Comparison of ENCODE assay signal across 10 cellular contexts in genomic region chr7:35430547-35431153, GRCh38.
DNase-seq lines count a peak whose midpoint lies in the region; ATAC-seq and TF ChIP-seq lines count a peak whose summit lies in the region.
"Had no signal": no experiment of that assay in that cellular context is flagged by ENCODE, and none has a peak within 500 bp of the region (broad histone marks: within the 10 kb centered on the region; RNA-seq: fewer than 3 reads in every experiment).

No MANE protein-coding gene starts in this region.

- H3K27me3 Mint-ChIP-seq in naive thymus-derived CD4-positive, alpha-beta T cell = peaks cover 12 to 32% (median 29%) of the 10 kb centered on the region in 5 donors

- no peaks in the 10 kb centered on the region for H3K9me3 ChIP-seq in liver (ENCODE audit: control insufficient read depth in 4 of 4, low read length in 3 of 4)
- H3K9me3 ChIP-seq in naive thymus-derived CD4-positive, alpha-beta T cell (ENCODE audit: control insufficient read depth in 2 of 3, low read length in 3 of 3) = no peaks in the 10 kb centered on the region
- peaks cover 0 to 14% of the 10 kb centered on the region in 2 donors for H3K9me3 ChIP-seq in right atrium auricular region

- DNase-seq in NCI-H1092 treated with DMSO at 0.1 percent for 48 hours (lab: John Stamatoyannopoulos, UW) (peak; percentile 2), NCI-H1092 (lab: John Stamatoyannopoulos, UW) (no peak), HFF-Myc (ENCODE audit: extremely low read depth, low read depth) (no peak), T1000 (lab: John Stamatoyannopoulos, UW) (no peak), right atrium auricular region (ENCODE audit: low spot score) (no peak)
- no peak for DNase-seq in naive thymus-derived CD4-positive, alpha-beta T cell
- DNase-seq: cerebellar nuclear complex had no signal

- peak in 1 of 2 donors; percentile 39 for TF ChIP-seq RAD21 in liver (IDR thresholded peaks at IDR 0.05)

- no peaks in the 10 kb centered on the region for H3K36me3 ChIP-seq in liver (ENCODE audit: control insufficient read depth in 4 of 4, insufficient read depth in 3 of 4, low read depth in 1 of 4, low read length in 3 of 4)
- no peaks in the 10 kb centered on the region for H3K36me3 ChIP-seq in naive thymus-derived CD4-positive, alpha-beta T cell (ENCODE audit: control insufficient read depth in 2 of 3, insufficient read depth in 3 of 3, low read length in 3 of 3)
- H3K36me3 ChIP-seq in right atrium auricular region = no peaks in the 10 kb centered on the region

- H3K27me3 ChIP-seq in liver (ENCODE audit: control insufficient read depth in 4 of 4, insufficient read depth in 4 of 4, low read length in 3 of 4) = no peaks in the 10 kb centered on the region
- H3K27me3 ChIP-seq in naive thymus-derived CD4-positive, alpha-beta T cell (ENCODE audit: control insufficient read depth in 2 of 2, insufficient read depth in 2 of 2, low read length in 2 of 2) = no peaks in the 10 kb centered on the region
- no peaks in the 10 kb centered on the region for H3K27me3 ChIP-seq in right atrium auricular region

- H3K27ac Mint-ChIP-seq in naive thymus-derived CD4-positive, alpha-beta T cell = no peak overlapping the region

- H3K9me3 Mint-ChIP-seq in naive thymus-derived CD4-positive, alpha-beta T cell = peaks cover 0 to 24% (median 7%) of the 10 kb centered on the region in 11 donors

- no peak overlapping the region for H3K4me3 ChIP-seq in HFF-Myc (replicated peaks; ENCODE audit: low read depth, low read length)
- no peak overlapping the region for H3K4me3 ChIP-seq in liver (ENCODE audit: low read depth in 1 of 3, low read length in 3 of 3)
- no peak overlapping the region for H3K4me3 ChIP-seq in naive thymus-derived CD4-positive, alpha-beta T cell (ENCODE audit: low read length)
- no peak overlapping the region for H3K4me3 ChIP-seq in right atrium auricular region
- H3K4me3 ChIP-seq: lung had no signal

- WGBS in liver = 66% methylated on average over 7 of the region's 7 CpGs

- CTCF ChIA-PET in naive thymus-derived CD4-positive, alpha-beta T cell (lab: Charles Lee) = no interaction called here

- intact Hi-C loops in naive thymus-derived CD4-positive, alpha-beta T cell (cut with micrococcal nuclease) = no loop called here

- no peaks in the 10 kb centered on the region for H3K4me1 ChIP-seq in liver (ENCODE audit: control insufficient read depth in 4 of 4, insufficient read depth in 4 of 4, low read length in 3 of 4)
- H3K4me1 ChIP-seq in naive thymus-derived CD4-positive, alpha-beta T cell (ENCODE audit: control insufficient read depth in 2 of 2, insufficient read depth in 2 of 2, low read length in 2 of 2) = no peaks in the 10 kb centered on the region
- H3K4me1 ChIP-seq in right atrium auricular region = no peaks in the 10 kb centered on the region

- H3K36me3 Mint-ChIP-seq in naive thymus-derived CD4-positive, alpha-beta T cell = peaks cover 0 to 5% (median 0%) of the 10 kb centered on the region in 5 donors

- H3K27ac ChIP-seq in VCaP (no peak overlapping the region), liver (ENCODE audit: low read depth in 1 of 2, low read length in 2 of 2) (no peak overlapping the region), right atrium auricular region (no peak overlapping the region)
- no peak overlapping the region for H3K27ac ChIP-seq in naive thymus-derived CD4-positive, alpha-beta T cell (ENCODE audit: low read depth, low read length)

- H3K9ac ChIP-seq in liver (ENCODE audit: low read depth in 1 of 2, low read length in 2 of 2) = no peak overlapping the region

- no peaks in the 10 kb centered on the region for H3K4me1 Mint-ChIP-seq in naive thymus-derived CD4-positive, alpha-beta T cell

- TF ChIP-seq CTCF in HFF-Myc (IDR thresholded peaks at IDR 0.05; ENCODE audit: low read depth, low read length, missing control alignments) (peak; percentile 52), VCaP (conservative IDR thresholded peaks at IDR 0.05) (0 out of 2 replicates have a peak, but pooled peaks have one; percentile 13), liver (IDR thresholded peaks at IDR 0.05; ENCODE audit: low read depth, low read length, missing input control) (peak; percentile 23), right atrium auricular region (IDR thresholded peaks at IDR 0.05) (no peak)

- H3K4me3 Mint-ChIP-seq in naive thymus-derived CD4-positive, alpha-beta T cell = no peak overlapping the region

- POLR2A ChIA-PET in naive thymus-derived CD4-positive, alpha-beta T cell (lab: Charles Lee) = no interaction called here

- ATAC-seq in naive thymus-derived CD4-positive, alpha-beta T cell = no peak

TF ChIP-seq in liver, 16 proteins besides CTCF, POLR2A, EP300 and RAD21:
- TF ChIP-seq GABPA (IDR thresholded peaks at IDR 0.05 in 1 of 2, conservative IDR thresholded peaks at IDR 0.05 in 1 of 2) = no peak
- no peak for TF ChIP-seq FOXA1 (IDR thresholded peaks at IDR 0.05)
- TF ChIP-seq SP1 (IDR thresholded peaks at IDR 0.05) = no peak
- no peak for TF ChIP-seq YY1 (IDR thresholded peaks at IDR 0.05)
- TF ChIP-seq REST (IDR thresholded peaks at IDR 0.05) = no peak
- no peak for TF ChIP-seq HNF4G (IDR thresholded peaks at IDR 0.05)
- no peak for TF ChIP-seq NR2F2 (IDR thresholded peaks at IDR 0.05)
TF ChIP-seq in liver: peak in this region for 0.

Comparison
In these comparisons a context has a peak if more than half of its experiments do, and no peak if none do; other contexts are left out.
1. CTCF ChIP-seq: peak in HFF-Myc (single experiment), VCaP (single experiment) and liver (single experiment); none in right atrium auricular region (0 of 2).